In the genomic region with DNA sequence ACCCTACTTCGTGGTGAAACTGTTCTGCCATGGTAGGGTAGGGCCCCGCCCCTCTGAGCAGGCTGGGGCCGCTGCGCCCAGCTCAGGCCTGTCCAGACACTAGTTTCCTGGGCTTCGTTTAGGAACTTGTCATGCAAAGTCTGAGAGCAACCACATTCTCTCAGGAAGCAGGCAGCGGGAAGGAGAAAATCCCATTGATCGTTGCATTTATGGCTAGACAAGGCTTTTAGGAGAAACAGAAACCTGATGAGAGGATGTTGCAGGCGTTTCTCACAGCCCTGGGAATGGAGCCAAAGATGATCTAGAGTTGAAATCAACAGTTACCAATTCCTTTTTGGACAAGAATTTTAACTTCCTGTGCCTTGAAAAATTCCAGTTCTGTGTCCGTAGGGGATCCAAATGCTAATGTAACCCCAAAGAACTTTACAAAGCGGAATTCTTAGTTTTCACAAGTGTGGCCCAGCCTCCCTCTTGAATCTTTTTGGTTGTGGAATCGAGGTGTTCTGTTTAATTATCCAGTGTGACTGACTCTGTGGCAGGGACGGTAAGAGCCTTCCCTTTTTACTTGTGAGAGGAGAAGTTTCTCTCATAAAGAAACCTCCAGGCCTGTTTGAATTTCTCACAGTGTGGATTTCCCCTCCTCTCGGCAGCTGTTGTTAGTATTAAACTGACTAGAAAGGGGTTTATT, we compare ENCODE assay signal across 9 cellular contexts.
DNase-seq lines count a peak whose midpoint lies in the region; ATAC-seq lines count a peak whose summit lies in the region.
"Had no signal": no experiment of that assay in that cellular context is flagged by ENCODE, and none has a peak within 500 bp of the region (broad histone marks: within the 10 kb centered on the region; RNA-seq: fewer than 3 reads in every experiment).

No MANE protein-coding gene starts in this region.

- H3K36me3 Mint-ChIP-seq in dendritic cell treated with granulocyte-macrophage colony-stimulating factor and Interleukin-4, amounts not matched to agents 40 ng/mL and 50 ng/mL, for 4 days (ENCODE audit: low read depth) = no peaks in the 10 kb centered on the region
- no peaks in the 10 kb centered on the region for H3K36me3 Mint-ChIP-seq in effector memory CD8-positive, alpha-beta T cell (ENCODE audit: insufficient read depth)
- H3K36me3 Mint-ChIP-seq: activated naive CD8-positive, alpha-beta T cell treated with anti-CD3 and anti-CD28 coated beads, Interleukin-2, amount 10 ng/mL, durations not matched to agents 7 days and 5 days had no signal

- intact Hi-C loops in dendritic cell treated with granulocyte-macrophage colony-stimulating factor and Interleukin-4, amounts not matched to agents 40 ng/mL and 50 ng/mL, for 4 days (cut with micrococcal nuclease) = no loop called here

- DNase-seq in AG08395 (ENCODE audit: low spot score) (peak; percentile 76), cortex of kidney (lab: John Stamatoyannopoulos, UW) (no peak), NCI-H1694 treated with DMSO at 0.1 percent for 48 hours (lab: John Stamatoyannopoulos, UW) (no peak)
- DNase-seq in effector memory CD8-positive, alpha-beta T cell = no peak
- DNase-seq: activated naive CD8-positive, alpha-beta T cell treated with anti-CD3 and anti-CD28 coated beads, Interleukin-2, amount 10 ng/mL, durations not matched to agents 7 days and 5 days had no signal

- ATAC-seq in GM19372 (IDR thresholded peaks at IDR 0.05; ENCODE audit: low read depth, unreplicated experiment) (peak; percentile 66), HG03469 (IDR thresholded peaks at IDR 0.05; ENCODE audit: unreplicated experiment) (peak; percentile 56)
- no peak for ATAC-seq in effector memory CD8-positive, alpha-beta T cell (replicated peaks)

- H3K9ac ChIP-seq in muscle layer of colon (ENCODE audit: low read length) = peak overlapping the region; percentile 21

- H3K4me3 ChIP-seq in muscle layer of colon (ENCODE audit: low read depth in 1 of 2, low read length in 2 of 2) = peak overlapping the region in 1 of 2 donors; percentile 38

- H3K27me3 ChIP-seq in muscle layer of colon (ENCODE audit: control insufficient read depth in 1 of 2, insufficient read depth in 2 of 2, low read length in 2 of 2) = no peaks in the 10 kb centered on the region

- peaks cover 10% of the 10 kb centered on the region for H3K4me1 ChIP-seq in muscle layer of colon (ENCODE audit: insufficient read depth, low read length)

- no peaks in the 10 kb centered on the region for H3K36me3 ChIP-seq in muscle layer of colon (ENCODE audit: insufficient read depth, low read length)

- H3K27ac Mint-ChIP-seq in dendritic cell treated with granulocyte-macrophage colony-stimulating factor and Interleukin-4, amounts not matched to agents 40 ng/mL and 50 ng/mL, for 4 days = peak overlapping the region; percentile 78
- no peak overlapping the region for H3K27ac Mint-ChIP-seq in effector memory CD8-positive, alpha-beta T cell
- H3K27ac Mint-ChIP-seq: activated naive CD8-positive, alpha-beta T cell treated with anti-CD3 and anti-CD28 coated beads, Interleukin-2, amount 10 ng/mL, durations not matched to agents 7 days and 5 days had no signal

- H3K9me3 Mint-ChIP-seq in dendritic cell treated with granulocyte-macrophage colony-stimulating factor and Interleukin-4, amounts not matched to agents 40 ng/mL and 50 ng/mL, for 4 days = no peaks in the 10 kb centered on the region
- no peaks in the 10 kb centered on the region for H3K9me3 Mint-ChIP-seq in effector memory CD8-positive, alpha-beta T cell
- H3K9me3 Mint-ChIP-seq: activated naive CD8-positive, alpha-beta T cell treated with anti-CD3 and anti-CD28 coated beads, Interleukin-2, amount 10 ng/mL, durations not matched to agents 7 days and 5 days had no signal

- no peaks in the 10 kb centered on the region for H3K9me3 ChIP-seq in muscle layer of colon (ENCODE audit: low read length)

- peak overlapping the region; percentile 40 for H3K27ac ChIP-seq in muscle layer of colon (ENCODE audit: low read depth, low read length)

- peak overlapping the region; percentile 66 for H3K4me3 Mint-ChIP-seq in dendritic cell treated with granulocyte-macrophage colony-stimulating factor and Interleukin-4, amounts not matched to agents 40 ng/mL and 50 ng/mL, for 4 days
- no peak overlapping the region for H3K4me3 Mint-ChIP-seq in effector memory CD8-positive, alpha-beta T cell
- H3K4me3 Mint-ChIP-seq: activated naive CD8-positive, alpha-beta T cell treated with anti-CD3 and anti-CD28 coated beads, Interleukin-2, amount 10 ng/mL, durations not matched to agents 7 days and 5 days had no signal

- H3K4me1 Mint-ChIP-seq in dendritic cell treated with granulocyte-macrophage colony-stimulating factor and Interleukin-4, amounts not matched to agents 40 ng/mL and 50 ng/mL, for 4 days (ENCODE audit: low read depth) = peaks cover 41% of the 10 kb centered on the region
- H3K4me1 Mint-ChIP-seq in effector memory CD8-positive, alpha-beta T cell (ENCODE audit: low read depth in 2 of 2) = no peaks in the 10 kb centered on the region

- H3K27me3 Mint-ChIP-seq in dendritic cell treated with granulocyte-macrophage colony-stimulating factor and Interleukin-4, amounts not matched to agents 40 ng/mL and 50 ng/mL, for 4 days = no peaks in the 10 kb centered on the region
- H3K27me3 Mint-ChIP-seq in effector memory CD8-positive, alpha-beta T cell = peaks cover 8 to 22% of the 10 kb centered on the region in 2 donors
